ENCODE assay signal across 28 cellular contexts in genomic region chr3:66661628-66662027, GRCh38.
"Had no signal": no experiment of that assay in that cellular context is flagged by ENCODE, and none has a peak within 500 bp of the region (broad histone marks: within the 10 kb centered on the region; RNA-seq: fewer than 3 reads in every experiment).

No MANE protein-coding gene starts in this region.

- ATAC-seq: activated T-helper 17 cell treated with anti-CD3 and anti-CD28 coated beads, Interleukin-2, amount 50 U/mL, for 72 hours; SK-N-SH treated with all-trans-retinoic acid at 6 μM for 48 hours; T-helper 17 cell had no signal

- H3K9me3 ChIP-seq: SJSA1 had no signal

- H3K36me3 ChIP-seq: SJSA1 had no signal

- H3K4me3 Mint-ChIP-seq: activated CD4-positive, alpha-beta memory T cell treated with anti-CD3 and anti-CD28 coated beads for 36 hours; activated CD4-positive, alpha-beta T cell treated with anti-CD3 and anti-CD28 coated beads, Interleukin-2, amount 10 ng/mL, durations not matched to agents 7 days and 5 days; activated naive CD4-positive, alpha-beta T cell treated with anti-CD3 and anti-CD28 coated beads for 36 hours; activated naive CD8-positive, alpha-beta T cell; activated T-helper 17 cell treated with anti-CD3 and anti-CD28 coated beads, Interleukin-2, amount 50 U/mL, for 72 hours; T-helper 17 cell had no signal

- H3K27ac ChIP-seq: SJSA1, VCaP had no signal

- H3K4me3 ChIP-seq: SJSA1 had no signal

- H3K27me3 Mint-ChIP-seq: activated CD4-positive, alpha-beta memory T cell treated with anti-CD3 and anti-CD28 coated beads for 36 hours; activated T-helper 17 cell treated with anti-CD3 and anti-CD28 coated beads, Interleukin-2, amount 50 U/mL, for 72 hours had no signal

- H3K36me3 Mint-ChIP-seq: activated CD4-positive, alpha-beta memory T cell treated with anti-CD3 and anti-CD28 coated beads for 36 hours; activated naive CD8-positive, alpha-beta T cell had no signal

- H3K4me1 Mint-ChIP-seq: activated CD4-positive, alpha-beta T cell treated with anti-CD3 and anti-CD28 coated beads, Interleukin-2, amount 10 ng/mL, durations not matched to agents 7 days and 5 days; activated T-helper 17 cell treated with anti-CD3 and anti-CD28 coated beads, Interleukin-2, amount 50 U/mL, for 72 hours; T-helper 17 cell had no signal

- H3K4me1 ChIP-seq: SJSA1 had no signal

- H3K27ac Mint-ChIP-seq: activated CD4-positive, alpha-beta memory T cell treated with anti-CD3 and anti-CD28 coated beads for 36 hours; activated CD4-positive, alpha-beta T cell treated with anti-CD3 and anti-CD28 coated beads, Interleukin-2, amount 10 ng/mL, durations not matched to agents 7 days and 5 days; activated naive CD4-positive, alpha-beta T cell treated with anti-CD3 and anti-CD28 coated beads for 36 hours; activated naive CD8-positive, alpha-beta T cell; activated T-helper 17 cell treated with anti-CD3 and anti-CD28 coated beads, Interleukin-2, amount 50 U/mL, for 72 hours; T-helper 17 cell had no signal

- H3K27me3 ChIP-seq: SJSA1 had no signal

- H3K9me3 Mint-ChIP-seq: activated CD4-positive, alpha-beta memory T cell treated with anti-CD3 and anti-CD28 coated beads for 36 hours; activated CD4-positive, alpha-beta T cell treated with anti-CD3 and anti-CD28 coated beads, Interleukin-2, amount 10 ng/mL, durations not matched to agents 7 days and 5 days; activated naive CD4-positive, alpha-beta T cell treated with anti-CD3 and anti-CD28 coated beads for 36 hours; activated T-helper 17 cell treated with anti-CD3 and anti-CD28 coated beads, Interleukin-2, amount 50 U/mL, for 72 hours had no signal

- DNase-seq: activated CD4-positive, alpha-beta memory T cell treated with anti-CD3 and anti-CD28 coated beads for 36 hours; activated CD4-positive, alpha-beta T cell treated with anti-CD3 and anti-CD28 coated beads, Interleukin-2, amount 10 ng/mL, durations not matched to agents 7 days and 5 days; activated CD4-positive, CD25-positive, alpha-beta regulatory T cell; activated gamma-delta T cell; activated naive CD4-positive, alpha-beta T cell treated with anti-CD3 and anti-CD28 coated beads for 36 hours; activated T-cell treated with anti-CD3 and anti-CD28 coated beads for 4 hours; activated T-cell treated with anti-CD3 and anti-CD28 coated beads, Interleukin-2, amount 50 U/mL, for 48 hours; cerebellar nuclear complex; MV-4-11; NCI-H1092 treated with DMSO at 0.1 percent for 48 hours; NCI-H1417 treated with DMSO at 0.1 percent for 48 hours; NCI-H1694; NCI-H2029; NCI-H2107; NCI-H2171 treated with DMSO at 0.1 percent for 48 hours; NCI-H226; NCI-H526; NCI-H774; NK-92 treated with Interleukin-12 subunit alpha and Interleukin-12 subunit beta, amount 100 ng/mL, for 24 hours; SHP77; T-helper 17 cell; T-helper 9 cell had no signal

- FAIRE-seq: RCC 7860 had no signal
